8 cellular contexts compared by ENCODE assay signal in the genomic region with DNA sequence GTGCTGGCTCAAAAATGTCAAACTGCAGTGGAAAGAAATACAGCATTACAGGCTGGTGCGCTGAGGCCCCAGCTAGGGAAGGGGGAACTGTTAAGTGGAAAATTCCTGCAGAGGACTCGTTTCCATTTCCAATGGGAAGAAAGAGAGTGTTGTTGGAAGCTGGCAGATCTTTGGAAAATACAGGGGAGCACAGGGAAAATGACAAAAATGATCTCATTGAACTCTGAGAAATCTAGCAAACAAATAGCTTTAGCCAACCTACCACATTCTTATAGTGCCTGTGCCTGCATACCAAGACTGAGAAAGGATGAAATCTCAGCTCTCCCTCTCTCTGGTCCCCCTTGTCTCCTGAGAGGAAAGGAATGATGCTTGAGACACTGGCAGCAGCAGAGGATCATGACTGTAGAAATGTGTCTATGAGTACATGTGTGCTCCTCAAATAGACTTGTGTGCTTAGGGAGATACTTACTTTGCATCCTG.
DNase-seq lines count a peak whose midpoint lies in the region; ATAC-seq and TF ChIP-seq lines count a peak whose summit lies in the region.

No MANE protein-coding gene starts in this region.

- no TSS peak for BruUV-seq in IMR-90 (replicated peaks; lab: Mats Ljungman, UMichigan)

- dilution Hi-C loops in IMR-90 (cut with HindIII; ENCODE audit: low sequenced_read_pairs, unreplicated experiment): no loop called here

- WGBS in IMR-90 (ENCODE audit: extremely low coverage in 2 of 2, insufficient read length in 1 of 2), 2 experiments: 0% methylated on average over 1 of the region's 2 CpGs; no CpG with 5 or more reads in 1 of the 2 experiments

- H3K9me1 ChIP-seq in IMR-90 (ENCODE audit: insufficient read depth, low read length): no peaks in the 10 kb centered on the region

- peak overlapping the region; percentile 68 to 76 for H4K8ac ChIP-seq in IMR-90 (ENCODE audit: low read depth in 2 of 2, low read length in 2 of 2)

- H2AFZ ChIP-seq in IMR-90 (replicated peaks; ENCODE audit: low read length, poor library complexity): peak overlapping the region; percentile 61

- H3K27me3 ChIP-seq in IMR-90 (ENCODE audit: control insufficient read depth, insufficient read depth, low read length) (no peaks in the 10 kb centered on the region), dorsolateral prefrontal cortex (no peaks in the 10 kb centered on the region), upper lobe of right lung (no peaks in the 10 kb centered on the region)

- CTCF ChIA-PET in AG04449 (lab: Yijun Ruan, JAX): interaction anchor here (1.0 to 1.6 kb wide), 3 partner anchors 11 to 771 kb away, joined by 3 to 6 read pairs (median 4); no protein-coding TSS in a partner anchor
- CTCF ChIA-PET in IMR-90 (lab: Yijun Ruan, JAX): interaction anchor here (1.0 to 1.5 kb wide), 2 partner anchors 10 to 770 kb away, joined by 3 to 4 read pairs; no protein-coding TSS in a partner anchor

- H3K9ac ChIP-seq in IMR-90 (ENCODE audit: low read depth, low read length): peak overlapping the region; percentile 86; the same call in 1 of the 2 replicates

- peak overlapping the region; percentile 29 for H4K91ac ChIP-seq in IMR-90 (ENCODE audit: insufficient read depth, low read depth, low read length)

- peak overlapping the region; percentile 67 for H3K56ac ChIP-seq in IMR-90 (ENCODE audit: extremely low read depth, insufficient read depth, low read length)

- peak overlapping the region; percentile 16; the same call in 1 of the 2 replicates for H4K5ac ChIP-seq in IMR-90 (ENCODE audit: low read depth, low read length)

- no peaks in the 10 kb centered on the region for H4K20me1 ChIP-seq in IMR-90 (ENCODE audit: insufficient read depth, low read length)

- no peak for TF ChIP-seq CTCF in AG04449 (IDR thresholded peaks at IDR 0.05; ENCODE audit: insufficient read depth, low read length, missing control alignments)
- TF ChIP-seq CTCF in IMR-90 (conservative IDR thresholded peaks at IDR 0.05; ENCODE audit: low read depth, low read length): no peak
- TF ChIP-seq CTCF in dorsolateral prefrontal cortex (IDR thresholded peaks at IDR 0.05 in 54 of 56, conservative IDR thresholded peaks at IDR 0.05 in 2 of 56; ENCODE audit: low read depth in 1 of 56, partially characterized antibody in 56 of 56): no peak
- no peak for TF ChIP-seq CTCF in upper lobe of right lung (IDR thresholded peaks at IDR 0.05)

- H3K4me1 ChIP-seq in IMR-90 (ENCODE audit: control insufficient read depth, insufficient read depth, low read length): peaks cover 6% of the 10 kb centered on the region
- peaks cover 9% of the 10 kb centered on the region for H3K4me1 ChIP-seq in upper lobe of right lung

- peak overlapping the region; percentile 26; the same call in 1 of the 2 replicates for H3K18ac ChIP-seq in IMR-90 (ENCODE audit: low read depth, low read length)

- H3K27ac ChIP-seq in IMR-90 (ENCODE audit: insufficient read depth, low read length) (peak overlapping the region; percentile 89; the same call in 1 of the 2 replicates), dorsolateral prefrontal cortex (peak overlapping the region in 57 of 59 donors; percentile 1 to 91 (median 78)), upper lobe of right lung (no peak overlapping the region)

- intact Hi-C loops in IMR-90 (cut with micrococcal nuclease) (loop anchor here (2.0 to 5.0 kb wide), 6 partner anchors 85 to 765 kb away; no protein-coding TSS in a partner anchor), dorsolateral prefrontal cortex (cut with DNase I) (loop anchor here (5.0 kb wide), 2 partner anchors 760 to 765 kb away; a partner anchor contains a TSS), upper lobe of right lung (cut with DNase I) (no loop called here)

- TF ChIP-seq RAD21 in IMR-90 (IDR thresholded peaks at IDR 0.05; ENCODE audit: low read length): no peak

- H3K23ac ChIP-seq in IMR-90 (ENCODE audit: low read depth, low read length): peak overlapping the region; percentile 66; the same call in 1 of the 2 replicates

- H3K36me3 ChIP-seq in IMR-90 (ENCODE audit: control insufficient read depth, insufficient read depth, low read length) (no peaks in the 10 kb centered on the region), upper lobe of right lung (no peaks in the 10 kb centered on the region)

- peak overlapping the region; percentile 79 for H2BK20ac ChIP-seq in IMR-90 (ENCODE audit: low read depth, low read length)

- peak overlapping the region; percentile 95 for H2BK120ac ChIP-seq in IMR-90 (ENCODE audit: low read depth, low read length)

- no peak overlapping the region for H2AK9ac ChIP-seq in IMR-90 (replicated peaks; ENCODE audit: low read depth, low read length, poor library complexity)

- peak overlapping the region; percentile 62; the same call in 1 of the 2 replicates for H3K4me3 ChIP-seq in AG04449 (ENCODE audit: low read depth, low read length)
- H3K4me3 ChIP-seq in IMR-90 (ENCODE audit: insufficient read depth, low read depth, low read length): no peak overlapping the region
- H3K4me3 ChIP-seq in dorsolateral prefrontal cortex: peak overlapping the region in 58 of 59 donors; percentile 42 to 80 (median 64)
- no peak overlapping the region for H3K4me3 ChIP-seq in upper lobe of right lung

- no peak for TF ChIP-seq POLR2A in IMR-90 (IDR thresholded peaks at IDR 0.05; ENCODE audit: low read depth, low read length)

- DNase-seq in AG04449 (ENCODE audit: low read depth, low spot score) (peak; percentile 17), IMR-90 (peak; percentile 44), dorsolateral prefrontal cortex (no peak), myocyte (ENCODE audit: low read depth) (peak; percentile 18), NCI-H2196 treated with DMSO at 0.1 percent for 48 hours (lab: John Stamatoyannopoulos, UW; ENCODE audit: unreplicated experiment) (no peak), NCI-H1092 (lab: John Stamatoyannopoulos, UW) (no peak), upper lobe of right lung (no peak), NCI-H187 treated with DMSO at 0.1 percent for 48 hours (lab: John Stamatoyannopoulos, UW) (no peak)

- ATAC-seq in IMR-90 (ENCODE audit: low read depth): peak; percentile 66
- no peak for ATAC-seq in upper lobe of right lung

- in situ Hi-C loops in IMR-90 (cut with MboI; ENCODE audit: low sequenced_read_pairs): no loop called here

- peak overlapping the region; percentile 20 for H3K14ac ChIP-seq in IMR-90 (replicated peaks; ENCODE audit: low read depth, low read length)

- H3K9me3 ChIP-seq in IMR-90 (ENCODE audit: control insufficient read depth, insufficient read depth, low read length): no peaks in the 10 kb centered on the region
- H3K9me3 ChIP-seq in upper lobe of right lung: no peaks in the 10 kb centered on the region

- no peaks in the 10 kb centered on the region for H3K79me1 ChIP-seq in IMR-90 (ENCODE audit: low read depth in 1 of 2, low read length in 2 of 2)

- peak overlapping the region; percentile 35; the same call in 1 of the 3 replicates for H2BK15ac ChIP-seq in IMR-90 (ENCODE audit: low read depth, low read length)

- H3K4me2 ChIP-seq in IMR-90 (ENCODE audit: low read depth, low read length): peak overlapping the region; percentile 79

- peak overlapping the region; percentile 69 for H2BK5ac ChIP-seq in IMR-90 (ENCODE audit: low read depth, low read length, poor library complexity, severe bottlenecking)

- POLR2A ChIA-PET in AG04449 (lab: Yijun Ruan, JAX) (no interaction called here), IMR-90 (lab: Charles Lee; ENCODE audit: unreplicated experiment) (no interaction called here)

- no peak overlapping the region for H2AK5ac ChIP-seq in IMR-90 (ENCODE audit: low read depth, low read length)

- peak overlapping the region; percentile 61 for H3K4ac ChIP-seq in IMR-90 (ENCODE audit: low read depth, low read length)

TF ChIP-seq in IMR-90, 13 proteins besides CTCF, POLR2A, EP300 and RAD21:
- TF ChIP-seq BHLHE40 (IDR thresholded peaks at IDR 0.05; ENCODE audit: low read depth, low read length) (no peak), CHD1 (IDR thresholded peaks at IDR 0.05; ENCODE audit: low read depth, low read length) (no peak), MXI1 (IDR thresholded peaks at IDR 0.05; ENCODE audit: borderline replicate concordance, low read depth, low read length) (no peak), FOS (IDR thresholded peaks at IDR 0.05; ENCODE audit: low read depth, low read length) (no peak), MAFK (IDR thresholded peaks at IDR 0.05; ENCODE audit: low read depth, low read length) (no peak), NFE2L2 (IDR thresholded peaks at IDR 0.05; ENCODE audit: low read depth, low read length) (no peak), RCOR1 (IDR thresholded peaks at IDR 0.05; ENCODE audit: insufficient replicate concordance, low read length) (no peak)
- TF ChIP-seq, protein P1, sequence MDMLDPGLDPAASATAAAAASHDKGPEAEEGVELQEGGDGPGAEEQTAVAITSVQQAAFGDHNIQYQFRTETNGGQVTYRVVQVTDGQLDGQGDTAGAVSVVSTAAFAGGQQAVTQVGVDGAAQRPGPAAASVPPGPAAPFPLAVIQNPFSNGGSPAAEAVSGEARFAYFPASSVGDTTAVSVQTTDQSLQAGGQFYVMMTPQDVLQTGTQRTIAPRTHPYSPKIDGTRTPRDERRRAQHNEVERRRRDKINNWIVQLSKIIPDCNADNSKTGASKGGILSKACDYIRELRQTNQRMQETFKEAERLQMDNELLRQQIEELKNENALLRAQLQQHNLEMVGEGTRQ (IDR thresholded peaks at IDR 0.05; ENCODE audit: low read depth, low read length): no peak

Comparison
In these comparisons a context has a peak if more than half of its experiments do, and no peak if none do; other contexts are left out.
1. DNase-seq: peak in AG04449 (single experiment), IMR-90 (single experiment) and myocyte (single experiment); none in dorsolateral prefrontal cortex (0 of 10), NCI-H2196 treated with DMSO at 0.1 percent for 48 hours (single experiment), NCI-H1092 (single experiment), upper lobe of right lung (single experiment) and NCI-H187 treated with DMSO at 0.1 percent for 48 hours (single experiment).
2. H3K4me3 ChIP-seq: peak in AG04449 (single experiment) and dorsolateral prefrontal cortex (58 of 59); none in IMR-90 (single experiment) and upper lobe of right lung (single experiment).